ENCODE assay signal across 17 cellular contexts in genomic region chr18:66621816-66622576, GRCh38. TPM values are rescaled to one million over a fixed set of nuclear protein-coding genes. Genes with fewer than 3 reads are reported as not detected.
"Had no signal": no experiment of that assay in that cellular context is flagged by ENCODE, and none has a peak within 500 bp of the region (broad histone marks: within the 10 kb centered on the region; RNA-seq: fewer than 3 reads in every experiment).

No MANE protein-coding gene starts in this region.

- H3K4me3 ChIP-seq: coronary artery, dorsolateral prefrontal cortex, heart left ventricle had no signal

- H3K4me1 Mint-ChIP-seq: naive thymus-derived CD4-positive, alpha-beta T cell; nephron progenitor cell had no signal

- H3K9me3 Mint-ChIP-seq: nephron progenitor cell had no signal

- H3K27me3 Mint-ChIP-seq: naive thymus-derived CD4-positive, alpha-beta T cell had no signal

- ATAC-seq: esophagus mucosa; heart left ventricle; naive thymus-derived CD4-positive, alpha-beta T cell; right cardiac atrium had no signal

- H3K4me3 Mint-ChIP-seq: naive thymus-derived CD4-positive, alpha-beta T cell; nephron progenitor cell had no signal

- H3K27ac Mint-ChIP-seq: naive thymus-derived CD4-positive, alpha-beta T cell; nephron progenitor cell had no signal

- DNase-seq: dorsolateral prefrontal cortex; effector memory CD4-positive, alpha-beta T cell; heart left ventricle; hippocampal formation; mesendoderm; naive thymus-derived CD4-positive, alpha-beta T cell; nephron progenitor cell; right cardiac atrium; small intestine; stimulated activated CD4-positive, alpha-beta T cell treated with anti-CD3 and anti-CD28 coated beads, Interleukin-12 subunit alpha, Interleukin-12 subunit beta, amount 100 ng/mL, for 4 hours; stimulated activated naive CD4-positive, alpha-beta T cell treated with Interleukin-2 at 50 U/mL for 16 hours; trophoblast cell had no signal

- H3K36me3 Mint-ChIP-seq: naive thymus-derived CD4-positive, alpha-beta T cell had no signal

RNA-seq across cellular contexts. Expression of gene CDH19, which starts 18.1 kb away (rescaled TPM):
- total RNA-seq: fibroblast of lung; kidney epithelial cell; naive thymus-derived CD4-positive, alpha-beta T cell; osteocyte had no signal
- polyA plus RNA-seq: fibroblast of lung; naive thymus-derived CD4-positive, alpha-beta T cell had no signal
